9 cellular contexts compared by ENCODE assay signal in genomic region chr1:192559115-192560006, GRCh38. TPM values are rescaled to one million over a fixed set of nuclear protein-coding genes. Genes with fewer than 3 reads are reported as not detected.
DNase-seq lines count a peak whose midpoint lies in the region; ATAC-seq and TF ChIP-seq lines count a peak whose summit lies in the region.
"Had no signal": no experiment of that assay in that cellular context is flagged by ENCODE, and none has a peak within 500 bp of the region (broad histone marks: within the 10 kb centered on the region; RNA-seq: fewer than 3 reads in every experiment).

No MANE protein-coding gene starts in this region.

- H3K9me3 ChIP-seq in esophagus squamous epithelium, result no peaks in the 10 kb centered on the region
- H3K9me3 ChIP-seq in suprapubic skin, result no peaks in the 10 kb centered on the region

- no peak for TF ChIP-seq POLR2A in esophagus squamous epithelium (IDR thresholded peaks at IDR 0.05)
- TF ChIP-seq POLR2A in suprapubic skin (IDR thresholded peaks at IDR 0.05), result no peak

- H3K27ac ChIP-seq in esophagus squamous epithelium (peak overlapping the region in 3 of 4 donors; percentile 53 to 56 (median 54)), suprapubic skin (peak overlapping the region; percentile 66)

- H3K36me3 ChIP-seq in esophagus squamous epithelium, result no peaks in the 10 kb centered on the region
- no peaks in the 10 kb centered on the region for H3K36me3 ChIP-seq in suprapubic skin

- H3K27me3 ChIP-seq in esophagus squamous epithelium, result no peaks in the 10 kb centered on the region
- H3K27me3 ChIP-seq in suprapubic skin, result no peaks in the 10 kb centered on the region

- intact Hi-C loops in esophagus squamous epithelium (cut with DNase I) (no loop called here), posterior cingulate gyrus (cut with DNase I) (no loop called here)

- ATAC-seq in GM21786 (IDR thresholded peaks at IDR 0.05; ENCODE audit: unreplicated experiment) (peak; percentile 82), HG03521 (IDR thresholded peaks at IDR 0.05; ENCODE audit: unreplicated experiment) (no peak)

- DNase-seq in GM04504 (ENCODE audit: low read depth) (peak; percentile 91), NOMO-1 treated with DMSO at 0.1 percent for 48 hours (lab: John Stamatoyannopoulos, UW; ENCODE audit: unreplicated experiment) (peak; percentile 85), esophagus squamous epithelium (lab: John Stamatoyannopoulos, UW) (no peak), suprapubic skin (ENCODE audit: low spot score in 2 of 2) (no peak), posterior cingulate gyrus (no peak), cerebellum (ENCODE audit: low spot score) (no peak)
- DNase-seq: left cardiac atrium had no signal

- H3K4me3 ChIP-seq in esophagus squamous epithelium (no peak overlapping the region), suprapubic skin (no peak overlapping the region)

- H3K4me1 ChIP-seq in esophagus squamous epithelium, result peaks cover 0 to 8% (median 4%) of the 10 kb centered on the region in 3 donors
- H3K4me1 ChIP-seq in suprapubic skin, result peaks cover 5% of the 10 kb centered on the region

- TF ChIP-seq CTCF in esophagus squamous epithelium (IDR thresholded peaks at IDR 0.05), result no peak
- no peak for TF ChIP-seq CTCF in suprapubic skin (IDR thresholded peaks at IDR 0.05)

- 61 to 63% methylated on average over 6 of the region's 6 CpGs for WGBS in esophagus squamous epithelium, 2 donors
- 60% methylated on average over 6 of the region's 6 CpGs for WGBS in suprapubic skin

- no peak for TF ChIP-seq EP300 in suprapubic skin (IDR thresholded peaks at IDR 0.05)

RNA-seq across cellular contexts. Expression of gene RGS1, which starts 16.2 kb away (rescaled TPM):
- 10 to 100 TPM in 3 of 4 donors, 1 to 10 TPM in 1; 7.4 to 55.9 (median 22.6) TPM for total RNA-seq in esophagus squamous epithelium
- 10 to 100 TPM in 2 of 4 donors, 1 to 10 TPM in 2; 5.3 to 20.8 (median 13.8) TPM for total RNA-seq in suprapubic skin
- 14.8 TPM for total RNA-seq in cerebellum

Comparison
In these comparisons a context has a peak if more than half of its experiments do, and no peak if none do; other contexts are left out.
1. DNase-seq: peak in GM04504 (single experiment) and NOMO-1 treated with DMSO at 0.1 percent for 48 hours (single experiment); none in esophagus squamous epithelium (single experiment), suprapubic skin (0 of 2), posterior cingulate gyrus (0 of 10) and cerebellum (single experiment).